ENCODE assay signal across 8 cellular contexts in genomic region chr11:43573233-43573632, GRCh38.
DNase-seq lines count a peak whose midpoint lies in the region; ATAC-seq, FAIRE-seq and TF ChIP-seq lines count a peak whose summit lies in the region.

No MANE protein-coding gene starts in this region.

- DNase-seq in A673 (ENCODE audit: low spot score) = peak; percentile 88
- peak; percentile 61 for DNase-seq in NCI-H748 (lab: John Stamatoyannopoulos, UW; ENCODE audit: unreplicated experiment)
- DNase-seq in endothelial cell of umbilical vein (ENCODE audit: low read depth, low spot score) = no peak
- no peak for DNase-seq in posterior vena cava (ENCODE audit: low spot score)
- no peak for DNase-seq in stimulated activated naive CD8-positive, alpha-beta T cell treated with anti-CD3 and anti-CD28 coated beads, Interleukin-15, amount 100 ng/mL, for 72 hours
- no peak for DNase-seq in sciatic nerve (ENCODE audit: low spot score)

- FAIRE-seq in endothelial cell of umbilical vein (lab: Jason Lieb, UNC) = no peak

- POLR2A ChIA-PET in A673 (lab: Charles Lee; ENCODE audit: low non-redundant PET) (no interaction called here), endothelial cell of umbilical vein (lab: Charles Lee) (no interaction called here)

- no peak overlapping the region for H2AFZ ChIP-seq in endothelial cell of umbilical vein (ENCODE audit: low read depth, low read length)

- H3K4me1 Mint-ChIP-seq in stimulated activated naive CD8-positive, alpha-beta T cell treated with anti-CD3 and anti-CD28 coated beads, Interleukin-15, amount 100 ng/mL, for 72 hours = peaks cover 32% of the 10 kb centered on the region

- H3K27ac ChIP-seq in A673 (ENCODE audit: low read depth, low read length, poor library complexity, severe bottlenecking) = no peak overlapping the region
- no peak overlapping the region for H3K27ac ChIP-seq in endothelial cell of umbilical vein (ENCODE audit: insufficient read depth, low read depth, low read length)

- no peak overlapping the region for H3K4me3 ChIP-seq in A673 (ENCODE audit: low read depth, low read length, poor library complexity, severe bottlenecking)
- H3K4me3 ChIP-seq in endothelial cell of umbilical vein (replicated peaks in 1 of 3; ENCODE audit: insufficient read depth in 1 of 3, low read depth in 1 of 3, low read length in 3 of 3) = no peak overlapping the region

- H3K4me1 ChIP-seq in A673 (ENCODE audit: insufficient read depth, low read length, poor library complexity, severe bottlenecking) (peaks cover 25% of the 10 kb centered on the region), endothelial cell of umbilical vein (ENCODE audit: control insufficient read depth, extremely low read depth, insufficient read depth, low read length) (no peaks in the 10 kb centered on the region)

- CTCF ChIA-PET in A673 (lab: Charles Lee) = interaction anchor here (0.5 to 1.3 kb wide), 11 partner anchors 12 to 434 kb away, joined by 3 to 7 read pairs (median 4); partner anchors contain the start of gene HSD17B12
- CTCF ChIA-PET in endothelial cell of umbilical vein (lab: Charles Lee) = interaction anchor here (0.8 to 3.4 kb wide), 11 partner anchors 10 to 308 kb away, joined by 3 to 13 read pairs (median 4); partner anchors contain the start of gene ALKBH3

- H3K4me2 ChIP-seq in endothelial cell of umbilical vein (ENCODE audit: insufficient read depth, low read length) = no peak overlapping the region

- intact Hi-C loops in A673 (cut with micrococcal nuclease; ENCODE audit: unreplicated experiment) (loop anchor here (1.0 to 5.0 kb wide), 3 partner anchors 16 to 279 kb away; no protein-coding TSS in a partner anchor), endothelial cell of umbilical vein (cut with micrococcal nuclease) (no loop called here), posterior vena cava (cut with DNase I) (loop anchor here in 1 of 2 donors (10.0 kb wide), 1 partner anchor 272 kb away; no protein-coding TSS in a partner anchor), sciatic nerve (cut with DNase I) (no loop called here)

- H3K36me3 ChIP-seq in A673 (ENCODE audit: insufficient read depth, low read length, poor library complexity, severe bottlenecking) (no peaks in the 10 kb centered on the region), endothelial cell of umbilical vein (ENCODE audit: control insufficient read depth in 2 of 2, extremely low read depth in 1 of 2, insufficient read depth in 2 of 2, low read length in 2 of 2) (no peaks in the 10 kb centered on the region)

- H3K9ac ChIP-seq in endothelial cell of umbilical vein (replicated peaks; ENCODE audit: extremely low read depth, insufficient read depth, low read length) = no peak overlapping the region

- dilution Hi-C loops in endothelial cell of umbilical vein (cut with MboI; ENCODE audit: extremely low pct_ligation_motif_present, low sequenced_read_pairs) = no loop called here

- no peak overlapping the region for H3K4me3 Mint-ChIP-seq in stimulated activated naive CD8-positive, alpha-beta T cell treated with anti-CD3 and anti-CD28 coated beads, Interleukin-15, amount 100 ng/mL, for 72 hours

- no peak for TF ChIP-seq POLR2A in endothelial cell of umbilical vein (IDR thresholded peaks at IDR 0.05; ENCODE audit: low read depth, low read length)

- H3K9me3 Mint-ChIP-seq in stimulated activated naive CD8-positive, alpha-beta T cell treated with anti-CD3 and anti-CD28 coated beads, Interleukin-15, amount 100 ng/mL, for 72 hours = no peaks in the 10 kb centered on the region

- H3K27me3 ChIP-seq in A673 (replicated peaks; ENCODE audit: insufficient read depth, low read depth, low read length, poor library complexity) (peaks cover 99% of the 10 kb centered on the region), endothelial cell of umbilical vein (ENCODE audit: control insufficient read depth in 2 of 2, insufficient read depth in 2 of 2, low read length in 2 of 2) (peaks cover 71 to 72% of the 10 kb centered on the region in 2 experiments)

- peaks cover 100% of the 10 kb centered on the region for H3K27me3 Mint-ChIP-seq in stimulated activated naive CD8-positive, alpha-beta T cell treated with anti-CD3 and anti-CD28 coated beads, Interleukin-15, amount 100 ng/mL, for 72 hours

- no peak overlapping the region for H3K27ac Mint-ChIP-seq in stimulated activated naive CD8-positive, alpha-beta T cell treated with anti-CD3 and anti-CD28 coated beads, Interleukin-15, amount 100 ng/mL, for 72 hours

- H3K9me3 ChIP-seq in A673 (ENCODE audit: low read depth, low read length, poor library complexity, severe bottlenecking) = no peaks in the 10 kb centered on the region
- H3K9me3 ChIP-seq in endothelial cell of umbilical vein (replicated peaks; ENCODE audit: control insufficient read depth, insufficient read depth, low read length) = no peaks in the 10 kb centered on the region

- H4K20me1 ChIP-seq in endothelial cell of umbilical vein (replicated peaks; ENCODE audit: control insufficient read depth, extremely low read depth, insufficient read depth, low read length) = no peaks in the 10 kb centered on the region

- ATAC-seq in activated CD4-positive, CD25-positive, alpha-beta regulatory T cell treated with anti-CD3 and anti-CD28 coated beads, Interleukin-2, amount 50 U/mL, for 24 hours = no peak
- ATAC-seq in stimulated activated naive CD8-positive, alpha-beta T cell treated with anti-CD3 and anti-CD28 coated beads, Interleukin-15, amount 100 ng/mL, for 72 hours = no peak
- no peak for ATAC-seq in sciatic nerve

- peak; percentile 99 for TF ChIP-seq CTCF in A673 (conservative IDR thresholded peaks at IDR 0.05; ENCODE audit: low read depth, low read length)
- TF ChIP-seq CTCF in GM12872 (IDR thresholded peaks at IDR 0.05; ENCODE audit: insufficient read depth, low read depth, low read length) = peak; percentile 79
- peak; percentile 57 to 59 for TF ChIP-seq CTCF in endothelial cell of umbilical vein (IDR thresholded peaks at IDR 0.05; ENCODE audit: extremely low read depth in 1 of 2, insufficient read depth in 1 of 2, low read depth in 1 of 2, low read length in 2 of 2)

- BruUV-seq in A673 (replicated peaks; lab: Mats Ljungman, UMichigan) (no TSS peak), endothelial cell of umbilical vein (replicated peaks; lab: Mats Ljungman, UMichigan) (no TSS peak)

- no peaks in the 10 kb centered on the region for H3K9me1 ChIP-seq in endothelial cell of umbilical vein (replicated peaks; ENCODE audit: control insufficient read depth, extremely low read depth, insufficient read depth, low read length)

- no peaks in the 10 kb centered on the region for H3K79me2 ChIP-seq in endothelial cell of umbilical vein (ENCODE audit: control insufficient read depth, insufficient read depth, low read length)

TF ChIP-seq in endothelial cell of umbilical vein, 7 proteins besides CTCF, POLR2A, EP300 and RAD21:
- TF ChIP-seq MYC (IDR thresholded peaks at IDR 0.05; ENCODE audit: low read depth, low read length) (no peak), POLR2AphosphoS5 (IDR thresholded peaks at IDR 0.05; ENCODE audit: insufficient read depth, low read depth, low read length) (no peak), GATA2 (IDR thresholded peaks at IDR 0.05; ENCODE audit: insufficient read depth, insufficient read length, low read depth, low read length) (no peak), EZH2 (IDR thresholded peaks at IDR 0.05; ENCODE audit: borderline replicate concordance, low read depth, low read length, severe bottlenecking) (no peak), JUN (IDR thresholded peaks at IDR 0.05; ENCODE audit: borderline replicate concordance, insufficient read depth, insufficient read length, low read depth) (no peak), FOS (IDR thresholded peaks at IDR 0.05; ENCODE audit: borderline replicate concordance, insufficient read depth, low read length) (no peak), MAX (IDR thresholded peaks at IDR 0.05; ENCODE audit: insufficient read depth, insufficient read length) (no peak)

Comparison
In these comparisons a context has a peak if more than half of its experiments do, and no peak if none do; other contexts are left out.
1. DNase-seq: peak in A673 (single experiment) and NCI-H748 (single experiment); none in endothelial cell of umbilical vein (single experiment), posterior vena cava (single experiment), stimulated activated naive CD8-positive, alpha-beta T cell treated with anti-CD3 and anti-CD28 coated beads, Interleukin-15, amount 100 ng/mL, for 72 hours (0 of 2) and sciatic nerve (single experiment).
2. Peak in every context shown above with its lines, with median percentiles within 50 percentile points of each other: CTCF ChIP-seq.